ENCODE assay signal across 1 cellular context in the genomic region with DNA sequence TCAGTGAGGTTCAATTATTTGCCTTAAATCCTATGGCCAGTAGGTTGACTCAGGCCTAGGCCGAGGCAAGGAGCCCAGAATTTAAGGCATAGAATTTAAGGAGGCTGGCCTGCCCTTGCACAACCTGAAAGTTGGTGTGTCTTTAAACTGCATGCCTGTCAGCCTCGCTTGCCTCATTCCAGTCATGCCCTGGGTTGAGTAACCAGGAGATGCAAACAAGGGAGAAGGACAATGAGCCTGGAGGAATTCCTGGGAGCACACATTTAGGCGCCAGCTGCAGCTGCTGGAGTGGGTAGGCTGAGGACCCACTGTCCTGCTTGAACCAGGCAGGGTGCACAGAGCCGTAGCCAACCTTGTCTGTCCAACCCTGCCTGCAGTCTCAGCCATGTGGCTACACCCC.
TF ChIP-seq lines count a peak whose summit lies in the region.

No MANE protein-coding gene starts in this region.

TF ChIP-seq in IMR-90, 13 proteins besides CTCF, POLR2A, EP300 and RAD21 (continued from another document):
- no peak for TF ChIP-seq RFX5 (IDR thresholded peaks at IDR 0.05; ENCODE audit: low read depth, low read length)
